Comparison of ENCODE assay signal across 11 cellular contexts in the genomic region with DNA sequence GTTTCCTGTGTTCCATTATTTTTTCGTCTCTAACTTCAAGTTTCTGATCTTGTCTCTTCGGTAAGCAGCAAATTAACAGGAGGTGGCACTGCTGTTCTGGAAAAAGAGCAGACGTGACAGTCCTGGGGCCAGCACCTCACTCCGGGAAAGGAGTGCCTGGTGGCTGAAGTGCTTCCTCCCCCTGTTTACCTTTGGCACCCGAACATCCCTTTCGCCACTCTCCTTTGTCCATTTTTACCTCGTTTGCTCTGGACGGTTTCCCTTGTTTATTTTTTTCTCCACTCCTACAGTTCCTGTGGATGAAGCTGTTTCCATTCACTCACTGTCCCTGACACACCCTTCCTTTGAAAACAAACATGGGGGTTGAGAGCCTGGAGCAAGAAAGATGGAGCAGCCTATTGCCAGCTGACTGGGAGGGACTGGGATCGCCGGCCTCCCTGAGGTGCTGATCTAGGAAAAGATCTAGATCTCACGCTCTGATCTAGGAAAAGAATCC. TPM values are rescaled to one million over a fixed set of nuclear protein-coding genes. Genes with fewer than 3 reads are reported as not detected.
DNase-seq lines count a peak whose midpoint lies in the region; ATAC-seq, FAIRE-seq and TF ChIP-seq lines count a peak whose summit lies in the region.
"Had no signal": no experiment of that assay in that cellular context is flagged by ENCODE, and none has a peak within 500 bp of the region (broad histone marks: within the 10 kb centered on the region; RNA-seq: fewer than 3 reads in every experiment).

No MANE protein-coding gene starts in this region.

- intact Hi-C loops in Right ventricle myocardium superior (cut with DNase I) (loop anchor here (2.0 kb wide), 1 partner anchor 69 kb away; no protein-coding TSS in a partner anchor), sciatic nerve (cut with DNase I) (no loop called here)

- ATAC-seq in Right ventricle myocardium superior (ENCODE audit: poor library complexity) (peak; percentile 67), sciatic nerve (peak; percentile 91), GM18873 (IDR thresholded peaks at IDR 0.05; ENCODE audit: low FRiP score, unreplicated experiment) (no peak), GM18861 (IDR thresholded peaks at IDR 0.05; ENCODE audit: unreplicated experiment) (no peak)

- no peak for TF ChIP-seq CTCF in D721Med (IDR thresholded peaks at IDR 0.05; ENCODE audit: insufficient read depth, missing control alignments)

- DNase-seq in EL (peak; percentile 38), SW480 (ENCODE audit: low spot score) (peak; percentile 84), Right ventricle myocardium superior (no peak), sciatic nerve (ENCODE audit: low spot score) (peak; percentile 67), D721Med (ENCODE audit: insufficient read length, low spot score) (no peak)
- no peak for DNase-seq in activated naive CD4-positive, alpha-beta T cell treated with Interleukin-2 at 50 U/mL for 16 hours
- DNase-seq: activated naive CD8-positive, alpha-beta T cell treated with anti-CD3 and anti-CD28 coated beads, Interleukin-2, amount 10 ng/mL, durations not matched to agents 7 days and 5 days; stimulated activated CD4-positive, alpha-beta T cell treated with anti-CD3 and anti-CD28 coated beads, Interleukin-4, amount 100 ng/mL, for 1 hour had no signal

- FAIRE-seq in D721Med (lab: Jason Lieb, UNC) = no peak
- FAIRE-seq: H1 had no signal

RNA-seq across cellular contexts. Expression of gene SAP30BP, which starts 12.6 kb away (rescaled TPM):
- total RNA-seq in Right ventricle myocardium superior = 40.0 TPM
- 107 TPM for total RNA-seq in sciatic nerve

RNA-seq across cellular contexts. Expression of gene RECQL5, which starts 12.8 kb away (rescaled TPM):
- total RNA-seq in Right ventricle myocardium superior (14.1 TPM), sciatic nerve (35.2 TPM)

RNA-seq across cellular contexts. Expression of gene ITGB4, which starts 41.5 kb away (rescaled TPM):
- total RNA-seq in Right ventricle myocardium superior = 9.4 TPM
- 469 TPM for total RNA-seq in sciatic nerve

RNA-seq across cellular contexts. Expression of gene SMIM5, which starts 46.5 kb away (rescaled TPM):
- 12.5 TPM for total RNA-seq in Right ventricle myocardium superior
- total RNA-seq in sciatic nerve = 12.5 TPM
- total RNA-seq: H1 had no signal

Comparison
In these comparisons a context has a peak if more than half of its experiments do, and no peak if none do; other contexts are left out.
1. DNase-seq: peak in EL (single experiment), SW480 (single experiment) and sciatic nerve (single experiment); none in Right ventricle myocardium superior (single experiment), D721Med (single experiment) and activated naive CD4-positive, alpha-beta T cell treated with Interleukin-2 at 50 U/mL for 16 hours (single experiment).
2. ATAC-seq: peak in Right ventricle myocardium superior (single experiment) and sciatic nerve (single experiment); none in GM18873 (single experiment) and GM18861 (single experiment).
3. RNA of gene ITGB4, which starts 41.5 kb away (total RNA-seq): 469 TPM in sciatic nerve (single experiment); 9.4 TPM in Right ventricle myocardium superior (single experiment); every median in the first group is over 10 times any median in the second.